In genomic region chr7:135512135-135512887, GRCh38 we compare ENCODE assay signal across 2 cellular contexts.
TF ChIP-seq lines count a peak whose summit lies in the region.

No MANE protein-coding gene starts in this region.

TF ChIP-seq in SK-N-SH, 30 proteins besides CTCF, POLR2A, EP300 and RAD21 (continued from another document):
- TF ChIP-seq ELF1 (IDR thresholded peaks at IDR 0.05), result no peak
- TF ChIP-seq, protein P1, sequence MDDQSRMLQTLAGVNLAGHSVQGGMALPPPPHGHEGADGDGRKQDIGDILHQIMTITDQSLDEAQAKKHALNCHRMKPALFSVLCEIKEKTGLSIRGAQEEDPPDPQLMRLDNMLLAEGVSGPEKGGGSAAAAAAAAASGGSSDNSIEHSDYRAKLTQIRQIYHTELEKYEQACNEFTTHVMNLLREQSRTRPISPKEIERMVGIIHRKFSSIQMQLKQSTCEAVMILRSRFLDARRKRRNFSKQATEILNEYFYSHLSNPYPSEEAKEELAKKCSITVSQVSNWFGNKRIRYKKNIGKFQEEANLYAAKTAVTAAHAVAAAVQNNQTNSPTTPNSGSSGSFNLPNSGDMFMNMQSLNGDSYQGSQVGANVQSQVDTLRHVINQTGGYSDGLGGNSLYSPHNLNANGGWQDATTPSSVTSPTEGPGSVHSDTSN (IDR thresholded peaks at IDR 0.05), result no peak
- TF ChIP-seq, protein P2, sequence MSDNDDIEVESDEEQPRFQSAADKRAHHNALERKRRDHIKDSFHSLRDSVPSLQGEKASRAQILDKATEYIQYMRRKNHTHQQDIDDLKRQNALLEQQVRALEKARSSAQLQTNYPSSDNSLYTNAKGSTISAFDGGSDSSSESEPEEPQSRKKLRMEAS (IDR thresholded peaks at IDR 0.05; ENCODE audit: low read depth), result no peak
- TF ChIP-seq TAF1 (IDR thresholded peaks at IDR 0.05; ENCODE audit: borderline replicate concordance, low read depth, low read length), result no peak
- no peak for TF ChIP-seq YY1 (IDR thresholded peaks at IDR 0.05; ENCODE audit: low read depth)
- no peak for TF ChIP-seq TCF12 (IDR thresholded peaks at IDR 0.05)
- TF ChIP-seq JUND (IDR thresholded peaks at IDR 0.05), result no peak
- TF ChIP-seq GATA2 (CRISPR knock-in tag; IDR thresholded peaks at IDR 0.05), result no peak
- TF ChIP-seq POLR2AphosphoS5 (IDR thresholded peaks at IDR 0.05; ENCODE audit: low read depth, low read length), result no peak
- TF ChIP-seq REST (IDR thresholded peaks at IDR 0.05; ENCODE audit: low read depth, low read length), result no peak
- TF ChIP-seq, protein P3, sequence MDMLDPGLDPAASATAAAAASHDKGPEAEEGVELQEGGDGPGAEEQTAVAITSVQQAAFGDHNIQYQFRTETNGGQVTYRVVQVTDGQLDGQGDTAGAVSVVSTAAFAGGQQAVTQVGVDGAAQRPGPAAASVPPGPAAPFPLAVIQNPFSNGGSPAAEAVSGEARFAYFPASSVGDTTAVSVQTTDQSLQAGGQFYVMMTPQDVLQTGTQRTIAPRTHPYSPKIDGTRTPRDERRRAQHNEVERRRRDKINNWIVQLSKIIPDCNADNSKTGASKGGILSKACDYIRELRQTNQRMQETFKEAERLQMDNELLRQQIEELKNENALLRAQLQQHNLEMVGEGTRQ (IDR thresholded peaks at IDR 0.05; ENCODE audit: borderline replicate concordance, low read depth, low read length), result no peak
- no peak for TF ChIP-seq FOXJ3 (CRISPR knock-in tag; IDR thresholded peaks at IDR 0.05)
- peak; percentile 42; the same call in 1 of the 2 replicates for TF ChIP-seq MXI1 (IDR thresholded peaks at IDR 0.05; ENCODE audit: low read depth, low read length)
- no peak for TF ChIP-seq NFIC (IDR thresholded peaks at IDR 0.05; ENCODE audit: borderline replicate concordance)
- no peak for TF ChIP-seq GABPA (IDR thresholded peaks at IDR 0.05; ENCODE audit: low read depth)
- TF ChIP-seq FOXM1 (IDR thresholded peaks at IDR 0.05; ENCODE audit: low read depth), result no peak

TF ChIP-seq in SK-N-SH treated with all-trans-retinoic acid at 6 μM for 48 hours, 23 proteins besides CTCF, POLR2A, EP300 and RAD21 (continued from another document):
- TF ChIP-seq, protein P4, sequence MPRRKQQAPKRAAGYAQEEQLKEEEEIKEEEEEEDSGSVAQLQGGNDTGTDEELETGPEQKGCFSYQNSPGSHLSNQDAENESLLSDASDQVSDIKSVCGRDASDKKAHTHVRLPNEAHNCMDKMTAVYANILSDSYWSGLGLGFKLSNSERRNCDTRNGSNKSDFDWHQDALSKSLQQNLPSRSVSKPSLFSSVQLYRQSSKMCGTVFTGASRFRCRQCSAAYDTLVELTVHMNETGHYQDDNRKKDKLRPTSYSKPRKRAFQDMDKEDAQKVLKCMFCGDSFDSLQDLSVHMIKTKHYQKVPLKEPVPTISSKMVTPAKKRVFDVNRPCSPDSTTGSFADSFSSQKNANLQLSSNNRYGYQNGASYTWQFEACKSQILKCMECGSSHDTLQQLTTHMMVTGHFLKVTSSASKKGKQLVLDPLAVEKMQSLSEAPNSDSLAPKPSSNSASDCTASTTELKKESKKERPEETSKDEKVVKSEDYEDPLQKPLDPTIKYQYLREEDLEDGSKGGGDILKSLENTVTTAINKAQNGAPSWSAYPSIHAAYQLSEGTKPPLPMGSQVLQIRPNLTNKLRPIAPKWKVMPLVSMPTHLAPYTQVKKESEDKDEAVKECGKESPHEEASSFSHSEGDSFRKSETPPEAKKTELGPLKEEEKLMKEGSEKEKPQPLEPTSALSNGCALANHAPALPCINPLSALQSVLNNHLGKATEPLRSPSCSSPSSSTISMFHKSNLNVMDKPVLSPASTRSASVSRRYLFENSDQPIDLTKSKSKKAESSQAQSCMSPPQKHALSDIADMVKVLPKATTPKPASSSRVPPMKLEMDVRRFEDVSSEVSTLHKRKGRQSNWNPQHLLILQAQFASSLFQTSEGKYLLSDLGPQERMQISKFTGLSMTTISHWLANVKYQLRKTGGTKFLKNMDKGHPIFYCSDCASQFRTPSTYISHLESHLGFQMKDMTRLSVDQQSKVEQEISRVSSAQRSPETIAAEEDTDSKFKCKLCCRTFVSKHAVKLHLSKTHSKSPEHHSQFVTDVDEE (CRISPR knock-in tag; IDR thresholded peaks at IDR 0.05), result no peak
- no peak for TF ChIP-seq ZNF565 (CRISPR knock-in tag; conservative IDR thresholded peaks at IDR 0.05; ENCODE audit: low read depth)
- no peak for TF ChIP-seq BACH2 (CRISPR knock-in tag; IDR thresholded peaks at IDR 0.05; ENCODE audit: borderline replicate concordance)
- TF ChIP-seq ZNF8 (CRISPR knock-in tag; IDR thresholded peaks at IDR 0.05), result no peak
- TF ChIP-seq ESRRG (CRISPR knock-in tag; IDR thresholded peaks at IDR 0.05), result no peak
- no peak for TF ChIP-seq CSDC2 (CRISPR knock-in tag; IDR thresholded peaks at IDR 0.05)
- no peak for TF ChIP-seq CREB5 (CRISPR knock-in tag; IDR thresholded peaks at IDR 0.05; ENCODE audit: low read depth)
- no peak for TF ChIP-seq TOX (CRISPR knock-in tag; IDR thresholded peaks at IDR 0.05; ENCODE audit: borderline replicate concordance)
- TF ChIP-seq GLIS3 (CRISPR knock-in tag; IDR thresholded peaks at IDR 0.05), result no peak
- TF ChIP-seq, protein P5, sequence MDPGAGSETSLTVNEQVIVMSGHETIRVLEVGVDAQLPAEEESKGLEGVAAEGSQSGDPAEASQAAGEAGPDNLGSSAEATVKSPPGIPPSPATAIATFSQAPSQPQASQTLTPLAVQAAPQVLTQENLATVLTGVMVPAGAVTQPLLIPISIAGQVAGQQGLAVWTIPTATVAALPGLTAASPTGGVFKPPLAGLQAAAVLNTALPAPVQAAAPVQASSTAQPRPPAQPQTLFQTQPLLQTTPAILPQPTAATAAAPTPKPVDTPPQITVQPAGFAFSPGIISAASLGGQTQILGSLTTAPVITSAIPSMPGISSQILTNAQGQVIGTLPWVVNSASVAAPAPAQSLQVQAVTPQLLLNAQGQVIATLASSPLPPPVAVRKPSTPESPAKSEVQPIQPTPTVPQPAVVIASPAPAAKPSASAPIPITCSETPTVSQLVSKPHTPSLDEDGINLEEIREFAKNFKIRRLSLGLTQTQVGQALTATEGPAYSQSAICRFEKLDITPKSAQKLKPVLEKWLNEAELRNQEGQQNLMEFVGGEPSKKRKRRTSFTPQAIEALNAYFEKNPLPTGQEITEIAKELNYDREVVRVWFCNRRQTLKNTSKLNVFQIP (CRISPR knock-in tag; IDR thresholded peaks at IDR 0.05; ENCODE audit: borderline replicate concordance, low read depth), result no peak
- TF ChIP-seq ZFP30 (CRISPR knock-in tag; IDR thresholded peaks at IDR 0.05), result no peak
